8 cellular contexts compared by ENCODE assay signal in genomic region chr11:61532136-61533038, GRCh38. TPM values are rescaled to one million over a fixed set of nuclear protein-coding genes. Genes with fewer than 3 reads are reported as not detected.
DNase-seq lines count a peak whose midpoint lies in the region; ATAC-seq and TF ChIP-seq lines count a peak whose summit lies in the region.

No MANE protein-coding gene starts in this region.

- H3K27me3 ChIP-seq in brain microvascular endothelial cell (replicated peaks) (peaks cover 16% of the 10 kb centered on the region), upper lobe of right lung (no peaks in the 10 kb centered on the region)

- in situ Hi-C loops in brain microvascular endothelial cell (cut with HindIII; ENCODE audit: low pct_ligation_motif_present, low sequenced_read_pairs) = no loop called here

- H3K36me3 ChIP-seq in brain microvascular endothelial cell (replicated peaks) = no peaks in the 10 kb centered on the region
- H3K36me3 ChIP-seq in upper lobe of right lung = no peaks in the 10 kb centered on the region

- DNase-seq in GM12865 (ENCODE audit: low read depth) (peak; percentile 35), M059J (ENCODE audit: low read depth) (peak; percentile 49), T follicular helper cell (ENCODE audit: low read depth) (peak; percentile 18), brain microvascular endothelial cell (no peak), mesothelial cell of epicardium (ENCODE audit: low spot score in 2 of 2, unreplicated experiment in 2 of 2) (peak in 1 of 2 experiments; percentile 49), upper lobe of right lung (no peak)

- H3K27ac ChIP-seq in brain microvascular endothelial cell (no peak overlapping the region), upper lobe of right lung (no peak overlapping the region)

- H3K9me3 Mint-ChIP-seq in mesothelial cell of epicardium = no peaks in the 10 kb centered on the region

- no peak overlapping the region for H3K27ac Mint-ChIP-seq in mesothelial cell of epicardium

- H3K4me1 Mint-ChIP-seq in mesothelial cell of epicardium = peaks cover 9% of the 10 kb centered on the region

- no peaks in the 10 kb centered on the region for H3K9me3 ChIP-seq in upper lobe of right lung

- TF ChIP-seq CTCF in GM12865 (IDR thresholded peaks at IDR 0.05; ENCODE audit: insufficient read depth, low read depth, low read length, missing control alignments) = peak; percentile 97
- peak; percentile 92 for TF ChIP-seq CTCF in brain microvascular endothelial cell (IDR thresholded peaks at IDR 0.05; ENCODE audit: low read depth, low read length, missing control alignments)
- peak; percentile 73 for TF ChIP-seq CTCF in mesothelial cell of epicardium (IDR thresholded peaks at IDR 0.05; ENCODE audit: unreplicated experiment)
- TF ChIP-seq CTCF in upper lobe of right lung (IDR thresholded peaks at IDR 0.05) = peak; percentile 72

- intact Hi-C loops in upper lobe of right lung (cut with DNase I) = no loop called here

- H3K4me1 ChIP-seq in upper lobe of right lung = peaks cover 7% of the 10 kb centered on the region

- H3K36me3 Mint-ChIP-seq in mesothelial cell of epicardium = no peaks in the 10 kb centered on the region

- H3K4me3 ChIP-seq in GM12865 (ENCODE audit: low read depth, low read length) (no peak overlapping the region), brain microvascular endothelial cell (ENCODE audit: low read depth, low read length) (no peak overlapping the region), upper lobe of right lung (no peak overlapping the region)

- no peaks in the 10 kb centered on the region for H3K27me3 Mint-ChIP-seq in mesothelial cell of epicardium (ENCODE audit: low read depth)

- H3K4me3 Mint-ChIP-seq in mesothelial cell of epicardium = no peak overlapping the region

- ATAC-seq in upper lobe of right lung (peak; percentile 52), GM21529 (IDR thresholded peaks at IDR 0.05; ENCODE audit: unreplicated experiment) (no peak), HG02970 (IDR thresholded peaks at IDR 0.05; ENCODE audit: low FRiP score, unreplicated experiment) (no peak)

RNA-seq across cellular contexts. Expression of gene LRRC10B, which starts 23.8 kb away (rescaled TPM):
- 0.64 and 2.4 TPM in 2 replicates for total RNA-seq in M059J (2014; rRNA removed; shearing (Covaris generic))
- total RNA-seq in mesothelial cell of epicardium (0.09 to 0.16 TPM (median 0.11 TPM) in 3 replicates), upper lobe of right lung (0.29 TPM)

RNA-seq across cellular contexts. Expression of gene SYT7, which starts 48.5 kb away (rescaled TPM):
- total RNA-seq in M059J (2014; rRNA removed; shearing (Covaris generic)) = 0.10 and 0.22 TPM in 2 replicates
- 7.6 to 9.4 TPM (median 8.3 TPM) in 3 replicates for total RNA-seq in mesothelial cell of epicardium
- total RNA-seq in upper lobe of right lung = 4.8 TPM

Comparison
In these comparisons a context has a peak if more than half of its experiments do, and no peak if none do; other contexts are left out.
1. DNase-seq: peak in GM12865 (single experiment), M059J (single experiment) and T follicular helper cell (single experiment); none in brain microvascular endothelial cell (single experiment) and upper lobe of right lung (single experiment).
2. Peak in every context shown above with its lines, with median percentiles within 50 percentile points of each other: CTCF ChIP-seq.